ENCODE assay signal across 26 cellular contexts in the genomic region with DNA sequence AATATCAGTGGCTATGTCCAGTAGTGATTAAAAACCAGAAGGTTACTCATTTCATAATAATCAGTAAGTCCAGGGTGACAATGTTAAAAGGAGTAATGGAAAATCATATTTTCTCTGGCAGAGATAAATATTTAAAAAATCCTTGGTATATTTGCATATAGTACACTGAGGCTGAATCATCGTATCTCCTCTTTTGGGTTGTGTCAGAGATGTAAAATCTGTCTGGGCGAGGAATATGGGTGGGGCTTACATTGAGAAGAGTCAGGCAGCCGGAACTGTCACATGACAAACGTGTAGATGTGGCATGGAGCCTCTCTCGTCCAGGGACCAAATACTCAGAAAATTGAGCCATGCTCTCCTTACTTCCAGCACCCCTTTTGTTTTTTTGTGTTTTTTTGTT.
"Had no signal": no experiment of that assay in that cellular context is flagged by ENCODE, and none has a peak within 500 bp of the region (broad histone marks: within the 10 kb centered on the region; RNA-seq: fewer than 3 reads in every experiment).

No MANE protein-coding gene starts in this region.

- H3K36me3 Mint-ChIP-seq: memory B cell; mesothelial cell of epicardium; naive B cell; natural killer cell treated with Interleukin-12 subunit alpha and Interleukin-12 subunit beta and Interleukin-15 and Interleukin-18, amount 100 ng/mL, for 72 hours; stimulated activated naive B cell treated with anti-CD40 and anti-IgM and Interleukin-4, amounts not matched to agents 10 μg/mL and 1 μg/mL and 100 μg/mL, for 72 hours had no signal

- H3K27me3 Mint-ChIP-seq: memory B cell; naive B cell; natural killer cell treated with Interleukin-12 subunit alpha and Interleukin-12 subunit beta and Interleukin-15 and Interleukin-18, amount 100 ng/mL, for 72 hours; progenitor cell of endocrine pancreas; stimulated activated naive B cell treated with anti-CD40 and anti-IgM and Interleukin-4, amounts not matched to agents 10 μg/mL and 1 μg/mL and 100 μg/mL, for 72 hours; stimulated activated naive CD8-positive, alpha-beta T cell treated with anti-CD3 and anti-CD28 coated beads, Interleukin-15, Interleukin-2, amounts not matched to agents 100 ng/mL and 50 ng/mL, for 24 hours had no signal

- H3K4me3 ChIP-seq: dorsolateral prefrontal cortex, esophagus muscularis mucosa, lung, mucosa of descending colon, right lobe of liver, thoracic aorta, tibial nerve, upper lobe of left lung had no signal

- FAIRE-seq: colon, kidney, small intestine, urothelium cell line had no signal

- H3K9me3 ChIP-seq: esophagus muscularis mucosa, mucosa of descending colon, neutrophil, right lobe of liver, thoracic aorta, tibial nerve, upper lobe of left lung had no signal

- H3K9ac ChIP-seq: parathyroid adenoma had no signal

- H3K4me3 Mint-ChIP-seq: memory B cell; mesothelial cell of epicardium; naive B cell; natural killer cell treated with Interleukin-12 subunit alpha and Interleukin-12 subunit beta and Interleukin-15 and Interleukin-18, amount 100 ng/mL, for 72 hours; neural crest cell; stimulated activated naive B cell treated with anti-CD40 and anti-IgM and Interleukin-4, amounts not matched to agents 10 μg/mL and 1 μg/mL and 100 μg/mL, for 72 hours; stimulated activated naive CD8-positive, alpha-beta T cell treated with anti-CD3 and anti-CD28 coated beads, Interleukin-15, Interleukin-2, amounts not matched to agents 100 ng/mL and 50 ng/mL, for 24 hours had no signal

- H3K27ac Mint-ChIP-seq: memory B cell; mesothelial cell of epicardium; naive B cell; natural killer cell treated with Interleukin-12 subunit alpha and Interleukin-12 subunit beta and Interleukin-15 and Interleukin-18, amount 100 ng/mL, for 72 hours; progenitor cell of endocrine pancreas; stimulated activated naive B cell treated with anti-CD40 and anti-IgM and Interleukin-4, amounts not matched to agents 10 μg/mL and 1 μg/mL and 100 μg/mL, for 72 hours; stimulated activated naive CD8-positive, alpha-beta T cell treated with anti-CD3 and anti-CD28 coated beads, Interleukin-15, Interleukin-2, amounts not matched to agents 100 ng/mL and 50 ng/mL, for 24 hours had no signal

- H3K27me3 ChIP-seq: dorsolateral prefrontal cortex, esophagus muscularis mucosa, neutrophil, right lobe of liver, tibial nerve, upper lobe of left lung had no signal

- DNase-seq: dorsolateral prefrontal cortex; effector CD4-positive, alpha-beta T cell; foreskin melanocyte; kidney; mucosa of descending colon; naive B cell; right lobe of liver; small intestine; stimulated activated CD4-positive, alpha-beta T cell treated with anti-CD3 and anti-CD28 coated beads, Interleukin-15, amount 100 ng/mL, for 24 hours; stimulated activated CD4-positive, alpha-beta T cell treated with anti-CD3 and anti-CD28 coated beads, Interleukin-2, amount 100 ng/mL, for 48 hours; stimulated activated naive B cell treated with anti-CD40 and anti-IgM and Interleukin-4, amounts not matched to agents 10 μg/mL and 1 μg/mL and 100 μg/mL, for 72 hours; upper lobe of left lung had no signal

- H3K4me1 ChIP-seq: parathyroid adenoma, right lobe of liver, tibial nerve, upper lobe of left lung had no signal

- H2AFZ ChIP-seq: parathyroid adenoma had no signal

- H3K27ac ChIP-seq: esophagus muscularis mucosa, neutrophil, parathyroid adenoma, right lobe of liver, thoracic aorta, tibial nerve, upper lobe of left lung had no signal

- H3K4me1 Mint-ChIP-seq: memory B cell; mesothelial cell of epicardium; naive B cell; neural crest cell; stimulated activated naive B cell treated with anti-CD40 and anti-IgM and Interleukin-4, amounts not matched to agents 10 μg/mL and 1 μg/mL and 100 μg/mL, for 72 hours had no signal

- H3K9me3 Mint-ChIP-seq: memory B cell; mesothelial cell of epicardium; natural killer cell treated with Interleukin-12 subunit alpha and Interleukin-12 subunit beta and Interleukin-15 and Interleukin-18, amount 100 ng/mL, for 72 hours; neural crest cell; stimulated activated naive CD8-positive, alpha-beta T cell treated with anti-CD3 and anti-CD28 coated beads, Interleukin-15, Interleukin-2, amounts not matched to agents 100 ng/mL and 50 ng/mL, for 24 hours had no signal

- H3K79me2 ChIP-seq: parathyroid adenoma had no signal

- H3K36me3 ChIP-seq: esophagus muscularis mucosa, neutrophil, right lobe of liver, thoracic aorta, tibial nerve, upper lobe of left lung had no signal
